Comparison of ENCODE assay signal across 1 cellular context in genomic region chr5:177349762-177350161, GRCh38.
TF ChIP-seq lines count a peak whose summit lies in the region.

No MANE protein-coding gene starts in this region.

TF ChIP-seq in H1, 55 proteins besides CTCF, POLR2A, EP300 and RAD21:
- TF ChIP-seq POLR2AphosphoS5 (IDR thresholded peaks at IDR 0.05; ENCODE audit: low read depth, low read length) = no peak
- TF ChIP-seq MAFK (IDR thresholded peaks at IDR 0.05; ENCODE audit: low read depth, low read length) = no peak
- TF ChIP-seq E2F6 (IDR thresholded peaks at IDR 0.05) = no peak
- TF ChIP-seq RXRA (IDR thresholded peaks at IDR 0.05; ENCODE audit: insufficient read depth, low read depth, low read length) = no peak
- TF ChIP-seq SIX5 (IDR thresholded peaks at IDR 0.05; ENCODE audit: low read depth, low read length) = no peak
- no peak for TF ChIP-seq ATF3 (IDR thresholded peaks at IDR 0.05; ENCODE audit: insufficient read depth, low read depth, low read length)
- TF ChIP-seq KDM1A (IDR thresholded peaks at IDR 0.05; ENCODE audit: borderline replicate concordance, low read length) = no peak
- TF ChIP-seq BCL11A (IDR thresholded peaks at IDR 0.05; ENCODE audit: low read depth in 2 of 2, low read length in 2 of 2) = no peak
- TF ChIP-seq SP1 (IDR thresholded peaks at IDR 0.05; ENCODE audit: low read depth, low read length) = no peak
- TF ChIP-seq JUND (IDR thresholded peaks at IDR 0.05; ENCODE audit: low read length) = no peak
- no peak for TF ChIP-seq RNF2 (IDR thresholded peaks at IDR 0.05; ENCODE audit: borderline replicate concordance, low read depth, low read length, missing control alignments, poor library complexity, severe bottlenecking)
- TF ChIP-seq RBBP5 (IDR thresholded peaks at IDR 0.05; ENCODE audit: borderline replicate concordance, low read depth, low read length) = no peak
- no peak for TF ChIP-seq BRCA1 (IDR thresholded peaks at IDR 0.05; ENCODE audit: low read depth, low read length)
- no peak for TF ChIP-seq NANOG (IDR thresholded peaks at IDR 0.05; ENCODE audit: insufficient read depth, low read depth, low read length, poor library complexity, severe bottlenecking)
- no peak for TF ChIP-seq KDM4A (IDR thresholded peaks at IDR 0.05; ENCODE audit: low read depth, low read length, severe bottlenecking)
- TF ChIP-seq TAF7 (optimal IDR thresholded peaks at IDR 0.05; ENCODE audit: borderline replicate concordance, low read depth, low read length) = no peak
- TF ChIP-seq CREB1 (IDR thresholded peaks at IDR 0.05) = no peak
- TF ChIP-seq SP4 (IDR thresholded peaks at IDR 0.05; ENCODE audit: low read length) = no peak
